Comparison of ENCODE assay signal across 24 cellular contexts in the genomic region with DNA sequence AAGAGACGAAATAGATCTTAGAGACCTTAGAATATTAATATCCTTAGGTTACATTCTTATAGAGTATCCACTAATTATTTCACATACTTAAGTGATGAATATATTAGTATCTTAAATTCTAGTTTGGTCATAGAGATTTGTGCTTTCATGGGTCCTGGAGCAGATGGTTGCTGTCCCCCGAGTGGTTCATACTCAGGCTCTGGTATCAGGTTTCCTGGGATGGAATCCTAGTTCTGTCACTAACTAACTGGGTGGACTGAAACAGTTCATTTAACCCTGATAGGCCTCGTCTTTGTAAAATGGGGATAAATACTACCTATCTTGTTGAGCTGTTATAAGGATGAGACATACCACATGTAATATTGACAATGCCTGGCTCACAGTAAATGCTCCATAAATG.
"Had no signal": no experiment of that assay in that cellular context is flagged by ENCODE, and none has a peak within 500 bp of the region (broad histone marks: within the 10 kb centered on the region; RNA-seq: fewer than 3 reads in every experiment).

No MANE protein-coding gene starts in this region.

- H3K4me1 Mint-ChIP-seq: naive thymus-derived CD8-positive, alpha-beta T cell had no signal

- H3K9me3 ChIP-seq: adrenal gland, ascending aorta, left lung, spleen, testis, uterus had no signal

- DNase-seq: activated CD4-positive, alpha-beta T cell treated with anti-CD3 and anti-CD28 coated beads for 1 hour; activated CD4-positive, alpha-beta T cell treated with anti-CD3 and anti-CD28 coated beads, Interleukin-2, amount 50 U/mL, for 1 hour; activated CD8-positive, alpha-beta T cell treated with anti-CD3 and anti-CD28 coated beads, Interleukin-2, amount 10 ng/mL, durations not matched to agents 7 days and 5 days; activated gamma-delta T cell treated with Interleukin-2 at 50 U/mL for 16 hours; activated T-cell treated with anti-CD3 and anti-CD28 coated beads, Interleukin-2, amount 50 U/mL, for 1 hour; adrenal gland; brain microvascular endothelial cell; caudate nucleus; effector CD4-positive, alpha-beta T cell; foreskin fibroblast; left lung; naive thymus-derived CD8-positive, alpha-beta T cell; spleen; stimulated activated CD4-positive, alpha-beta T cell treated with anti-CD3 and anti-CD28 coated beads, Interleukin-4, amount 100 ng/mL, for 1 hour; stimulated activated naive CD4-positive, alpha-beta T cell; testis; trophoblast cell; uterus; WERI-Rb-1 had no signal

- H3K36me3 ChIP-seq: adrenal gland, ascending aorta, brain microvascular endothelial cell, left lung, spleen, uterus, WERI-Rb-1 had no signal

- H3K27me3 Mint-ChIP-seq: dendritic cell treated with granulocyte-macrophage colony-stimulating factor and Interleukin-4, amounts not matched to agents 40 ng/mL and 50 ng/mL, for 4 days; progenitor cell of endocrine pancreas had no signal

- H3K27ac Mint-ChIP-seq: activated CD8-positive, alpha-beta T cell treated with anti-CD3 and anti-CD28 coated beads, Interleukin-2, amount 10 ng/mL, durations not matched to agents 7 days and 5 days; activated naive CD8-positive, alpha-beta T cell; dendritic cell treated with granulocyte-macrophage colony-stimulating factor and Interleukin-4, amounts not matched to agents 40 ng/mL and 50 ng/mL, for 4 days; naive thymus-derived CD8-positive, alpha-beta T cell; progenitor cell of endocrine pancreas had no signal

- ATAC-seq: activated CD8-positive, alpha-beta T cell treated with anti-CD3 and anti-CD28 coated beads, Interleukin-2, amount 10 ng/mL, durations not matched to agents 7 days and 5 days; left lung; naive thymus-derived CD8-positive, alpha-beta T cell had no signal

- H3K27me3 ChIP-seq: adrenal gland, ascending aorta, brain microvascular endothelial cell, left lung, spleen, testis, uterus had no signal

- H3K9me3 Mint-ChIP-seq: dendritic cell treated with granulocyte-macrophage colony-stimulating factor and Interleukin-4, amounts not matched to agents 40 ng/mL and 50 ng/mL, for 4 days; naive thymus-derived CD8-positive, alpha-beta T cell had no signal

- H3K4me1 ChIP-seq: adrenal gland, ascending aorta, left lung, spleen, testis, uterus had no signal

- H3K36me3 Mint-ChIP-seq: activated naive CD8-positive, alpha-beta T cell; naive thymus-derived CD8-positive, alpha-beta T cell had no signal

- H3K4me3 ChIP-seq: adrenal gland, ascending aorta, left lung, lung, spleen, testis, uterus had no signal

- H3K4me3 Mint-ChIP-seq: activated CD8-positive, alpha-beta T cell treated with anti-CD3 and anti-CD28 coated beads, Interleukin-2, amount 10 ng/mL, durations not matched to agents 7 days and 5 days; activated naive CD8-positive, alpha-beta T cell; dendritic cell treated with granulocyte-macrophage colony-stimulating factor and Interleukin-4, amounts not matched to agents 40 ng/mL and 50 ng/mL, for 4 days; naive thymus-derived CD8-positive, alpha-beta T cell had no signal

- H3K27ac ChIP-seq: adrenal gland, ascending aorta, brain microvascular endothelial cell, left lung, spleen, testis, uterus, WERI-Rb-1 had no signal
